17 cellular contexts compared by ENCODE assay signal in genomic region chr11:14179126-14179820, GRCh38.
DNase-seq lines count a peak whose midpoint lies in the region; ATAC-seq and TF ChIP-seq lines count a peak whose summit lies in the region.
"Had no signal": no experiment of that assay in that cellular context is flagged by ENCODE, and none has a peak within 500 bp of the region (broad histone marks: within the 10 kb centered on the region; RNA-seq: fewer than 3 reads in every experiment).

No MANE protein-coding gene starts in this region.

- POLR2A ChIA-PET in MCF 10A (lab: Yijun Ruan, JAX), result no interaction called here

- TF ChIP-seq POLR2A in breast epithelium (IDR thresholded peaks at IDR 0.05), result no peak

- BruUV-seq in MCF 10A (replicated peaks; lab: Mats Ljungman, UMichigan), result no TSS peak

- no peaks in the 10 kb centered on the region for H3K27me3 ChIP-seq in breast epithelium
- H3K27me3 ChIP-seq: SJCRH30 had no signal

- no peaks in the 10 kb centered on the region for H3K4me1 Mint-ChIP-seq in MCF 10A (ENCODE audit: insufficient read depth, unreplicated experiment)

- H3K9me3 Mint-ChIP-seq in MCF 10A (ENCODE audit: unreplicated experiment), result no peaks in the 10 kb centered on the region
- H3K9me3 Mint-ChIP-seq: mesothelial cell of epicardium had no signal

- ATAC-seq in GM19324 (IDR thresholded peaks at IDR 0.05; ENCODE audit: low FRiP score, unreplicated experiment), result no peak

- TF ChIP-seq CTCF in MCF 10A (IDR thresholded peaks at IDR 0.05; ENCODE audit: unreplicated experiment) (no peak), breast epithelium (IDR thresholded peaks at IDR 0.05) (no peak)

- H3K4me1 ChIP-seq in breast epithelium, result no peaks in the 10 kb centered on the region
- H3K4me1 ChIP-seq: SJCRH30, tibial nerve had no signal

- peak overlapping the region in 1 of 2 donors; percentile 32 for H3K27ac ChIP-seq in breast epithelium
- H3K27ac ChIP-seq: SJCRH30, tibial nerve, VCaP had no signal

- H3K4me3 Mint-ChIP-seq in MCF 10A (ENCODE audit: unreplicated experiment), result no peak overlapping the region
- H3K4me3 Mint-ChIP-seq: mesothelial cell of epicardium had no signal

- no peaks in the 10 kb centered on the region for H3K9me3 ChIP-seq in breast epithelium
- H3K9me3 ChIP-seq: SJCRH30, tibial nerve had no signal

- peaks cover 36% of the 10 kb centered on the region for H3K27me3 Mint-ChIP-seq in MCF 10A (ENCODE audit: insufficient read depth, unreplicated experiment)

- H3K4me3 ChIP-seq in breast epithelium, result no peak overlapping the region
- H3K4me3 ChIP-seq: SJCRH30, tibial nerve had no signal

- CTCF ChIA-PET in MCF 10A (lab: Yijun Ruan, JAX), result interaction anchor here (0.7 to 1.3 kb wide), 2 partner anchors 199 to 207 kb away, joined by 3 read pairs; no protein-coding TSS in a partner anchor

- no peak overlapping the region for H3K27ac Mint-ChIP-seq in MCF 10A (ENCODE audit: low read depth, unreplicated experiment)
- H3K27ac Mint-ChIP-seq: mesothelial cell of epicardium had no signal

- intact Hi-C loops in MCF 10A (cut with micrococcal nuclease) (no loop called here), breast epithelium (cut with DNase I; ENCODE audit: low total_unique reads) (no loop called here)

- DNase-seq in MCF 10A (ENCODE audit: unreplicated experiment) (peak; percentile 81), breast epithelium (ENCODE audit: low spot score in 2 of 2) (no peak), SK-N-DZ (ENCODE audit: low spot score) (peak; percentile 24), fibroblast of the conjunctiva (ENCODE audit: low read depth) (peak; percentile 72), stromal cell of bone marrow (ENCODE audit: low read depth) (peak; percentile 19), T-helper 2 cell (no peak)
- no peak for DNase-seq in activated CD8-positive, alpha-beta memory T cell treated with anti-CD3 and anti-CD28 coated beads, Interleukin-2, amount 50 U/mL, for 48 hours
- DNase-seq: activated naive CD4-positive, alpha-beta T cell; cerebellar nuclear complex; KBM-7; NCI-H187 treated with DMSO at 0.1 percent for 48 hours; NK-92 treated with Interleukin-12 subunit alpha and Interleukin-12 subunit beta, amount 100 ng/mL, for 24 hours; SJCRH30 had no signal

- no peaks in the 10 kb centered on the region for H3K36me3 Mint-ChIP-seq in MCF 10A (ENCODE audit: insufficient read depth, unreplicated experiment)
- H3K36me3 Mint-ChIP-seq: mesothelial cell of epicardium had no signal

- no peaks in the 10 kb centered on the region for H3K36me3 ChIP-seq in breast epithelium
- H3K36me3 ChIP-seq: SJCRH30, tibial nerve had no signal

Comparison
In these comparisons a context has a peak if more than half of its experiments do, and no peak if none do; other contexts are left out.
1. DNase-seq: peak in MCF 10A (single experiment), SK-N-DZ (single experiment), fibroblast of the conjunctiva (single experiment) and stromal cell of bone marrow (single experiment); none in breast epithelium (0 of 2), T-helper 2 cell (0 of 5) and activated CD8-positive, alpha-beta memory T cell treated with anti-CD3 and anti-CD28 coated beads, Interleukin-2, amount 50 U/mL, for 48 hours (single experiment).